11 cellular contexts compared by ENCODE assay signal in the genomic region with DNA sequence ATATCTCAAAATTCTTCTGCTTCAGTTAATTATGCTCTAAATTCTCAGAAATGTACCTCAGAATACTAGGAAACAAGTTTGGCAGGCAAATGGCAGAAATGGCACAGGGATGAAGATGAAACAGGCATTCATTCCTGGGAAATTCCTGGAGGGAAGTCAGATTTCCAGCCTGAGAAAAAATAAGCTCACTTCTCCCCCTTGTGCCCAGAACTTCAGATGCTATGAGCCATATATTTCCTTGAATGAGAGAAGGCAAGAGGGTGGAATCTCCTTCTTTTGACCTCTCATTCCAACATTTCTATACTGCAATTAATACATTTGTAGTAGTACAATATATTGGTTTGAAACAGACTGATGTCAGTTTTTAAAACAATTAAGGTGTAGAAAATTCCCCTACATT. TPM values are rescaled to one million over a fixed set of nuclear protein-coding genes. Genes with fewer than 3 reads are reported as not detected.
A peak's percentile ranks its signal among the peaks of the same experiment; 100 is the strongest.
DNase-seq lines count a peak whose midpoint lies in the region; FAIRE-seq and TF ChIP-seq lines count a peak whose summit lies in the region.
"Had no signal": no experiment of that assay in that cellular context is flagged by ENCODE, and none has a peak within 500 bp of the region (broad histone marks: within the 10 kb centered on the region; RNA-seq: fewer than 3 reads in every experiment).

No MANE protein-coding gene starts in this region.

- H3K4me3 Mint-ChIP-seq in progenitor cell of endocrine pancreas (ENCODE audit: low read depth) = no peak overlapping the region

- POLR2A ChIA-PET in PC-9 (lab: Charles Lee; ENCODE audit: unreplicated experiment) = no interaction called here

- no peak for TF ChIP-seq POLR2A in stomach (IDR thresholded peaks at IDR 0.05)

- no peak overlapping the region for H3K9ac ChIP-seq in endocrine pancreas (ENCODE audit: control insufficient read depth, insufficient read depth, low read length)

- no peaks in the 10 kb centered on the region for H3K9me2 ChIP-seq in PC-9 (ENCODE audit: insufficient read depth)

- H3K79me2 ChIP-seq in PC-9 (ENCODE audit: low read depth) = no peaks in the 10 kb centered on the region

- no peak for FAIRE-seq in GM19239 (lab: Jason Lieb, UNC)

- no peaks in the 10 kb centered on the region for H3K36me3 ChIP-seq in PC-9 (ENCODE audit: low read depth)
- no peaks in the 10 kb centered on the region for H3K36me3 ChIP-seq in endocrine pancreas (ENCODE audit: control insufficient read depth, insufficient read depth, low read length)
- H3K36me3 ChIP-seq in stomach = no peaks in the 10 kb centered on the region
- H3K36me3 ChIP-seq: esophagus squamous epithelium had no signal

- no peaks in the 10 kb centered on the region for H3F3A ChIP-seq in PC-9 (ENCODE audit: insufficient read depth, low read depth)

- intact Hi-C loops in PC-9 (cut with micrococcal nuclease; ENCODE audit: unreplicated experiment) (no loop called here), stomach (cut with DNase I; ENCODE audit: low total_unique reads) (no loop called here)

- peaks cover 14% of the 10 kb centered on the region for H3K4me1 Mint-ChIP-seq in progenitor cell of endocrine pancreas (ENCODE audit: low read depth)

- no peaks in the 10 kb centered on the region for H3K36me3 Mint-ChIP-seq in progenitor cell of endocrine pancreas (ENCODE audit: insufficient read depth)

- DNase-seq in DMS 273 (lab: John Stamatoyannopoulos, UW; ENCODE audit: unreplicated experiment) (peak; percentile 4), DMS 273 treated with DMSO at 0.1 percent for 48 hours (lab: John Stamatoyannopoulos, UW) (no peak), PC-9 (no peak), progenitor cell of endocrine pancreas (ENCODE audit: low spot score, unreplicated experiment) (no peak), GM19239 (ENCODE audit: insufficient read length, low spot score) (no peak), stomach (no peak), DMS153 (lab: John Stamatoyannopoulos, UW) (no peak)
- DNase-seq: esophagus squamous epithelium, MM.1S had no signal

- no peaks in the 10 kb centered on the region for H4K20me1 ChIP-seq in PC-9 (ENCODE audit: insufficient read depth)

- H3K9me3 ChIP-seq in PC-9 (ENCODE audit: insufficient read depth, low read depth) = no peaks in the 10 kb centered on the region
- H3K9me3 ChIP-seq in endocrine pancreas (ENCODE audit: control insufficient read depth, low read length) = peaks cover 3% of the 10 kb centered on the region
- peaks cover 0 to 8% (median 4%) of the 10 kb centered on the region in 4 donors for H3K9me3 ChIP-seq in stomach
- H3K9me3 ChIP-seq: esophagus squamous epithelium had no signal

- TF ChIP-seq CTCF in PC-9 (conservative IDR thresholded peaks at IDR 0.05) (peak; percentile 40; the same call in 1 of the 2 replicates), progenitor cell of endocrine pancreas (IDR thresholded peaks at IDR 0.05; ENCODE audit: unreplicated experiment) (peak; percentile 35), stomach (IDR thresholded peaks at IDR 0.05) (peak in 3 of 7 experiments; percentile 11 to 25 (median 11))

- BruUV-seq in PC-9 (replicated peaks; lab: Mats Ljungman, UMichigan) = no TSS peak

- no peak overlapping the region for H3K27ac Mint-ChIP-seq in progenitor cell of endocrine pancreas

- no peaks in the 10 kb centered on the region for H3K27me3 Mint-ChIP-seq in progenitor cell of endocrine pancreas

- no peaks in the 10 kb centered on the region for H3K27me3 ChIP-seq in PC-9 (ENCODE audit: insufficient read depth, low read depth)
- H3K27me3 ChIP-seq in endocrine pancreas (ENCODE audit: control insufficient read depth, insufficient read depth, low read length) = no peaks in the 10 kb centered on the region
- no peaks in the 10 kb centered on the region for H3K27me3 ChIP-seq in stomach
- H3K27me3 ChIP-seq: esophagus squamous epithelium had no signal

- CTCF ChIA-PET in PC-9 (lab: Charles Lee) = no interaction called here

- H3K27ac ChIP-seq in PC-9 = no peak overlapping the region
- H3K27ac ChIP-seq in stomach = no peak overlapping the region
- H3K27ac ChIP-seq: esophagus squamous epithelium had no signal

- H3K4me3 ChIP-seq in PC-9 = no peak overlapping the region
- peak overlapping the region; percentile 52 for H3K4me3 ChIP-seq in endocrine pancreas (ENCODE audit: control insufficient read depth, insufficient read depth, low read length)
- no peak overlapping the region for H3K4me3 ChIP-seq in stomach
- H3K4me3 ChIP-seq: esophagus squamous epithelium, lung had no signal

- H2AFZ ChIP-seq in PC-9 = no peak overlapping the region

- peaks cover 13% of the 10 kb centered on the region for H3K9me3 Mint-ChIP-seq in progenitor cell of endocrine pancreas (ENCODE audit: low read depth)

- H3K4me2 ChIP-seq in PC-9 = no peak overlapping the region

- H3K4me1 ChIP-seq in PC-9 (replicated peaks; ENCODE audit: insufficient read depth) = no peaks in the 10 kb centered on the region
- H3K4me1 ChIP-seq in endocrine pancreas (ENCODE audit: control insufficient read depth, insufficient read depth, low read length) = peaks cover 45% of the 10 kb centered on the region
- H3K4me1 ChIP-seq in stomach = peaks cover 0 to 10% (median 3%) of the 10 kb centered on the region in 4 donors
- H3K4me1 ChIP-seq: esophagus squamous epithelium had no signal

- TF ChIP-seq EP300 in stomach (IDR thresholded peaks at IDR 0.05) = no peak

RNA-seq across cellular contexts. Expression of a gene that starts 22.8 kb away (rescaled TPM):
- total RNA-seq in PC-9 (2021) = 0.70 and 0.80 TPM in 2 replicates
- total RNA-seq in progenitor cell of endocrine pancreas = 1.7 and 2.6 TPM in 2 replicates
- total RNA-seq in stomach = 1 to 10 TPM in 3 of 5 donors, under 1 TPM in 1, not detected in 1; 0.45 to 2.8 (median 2.0) TPM
- polyA plus RNA-seq in stomach = 1 to 10 TPM in 2 of 3 donors, under 1 TPM in 1; 0.33 to 1.7 (median 1.7) TPM
